10 cellular contexts compared by ENCODE assay signal in the genomic region with DNA sequence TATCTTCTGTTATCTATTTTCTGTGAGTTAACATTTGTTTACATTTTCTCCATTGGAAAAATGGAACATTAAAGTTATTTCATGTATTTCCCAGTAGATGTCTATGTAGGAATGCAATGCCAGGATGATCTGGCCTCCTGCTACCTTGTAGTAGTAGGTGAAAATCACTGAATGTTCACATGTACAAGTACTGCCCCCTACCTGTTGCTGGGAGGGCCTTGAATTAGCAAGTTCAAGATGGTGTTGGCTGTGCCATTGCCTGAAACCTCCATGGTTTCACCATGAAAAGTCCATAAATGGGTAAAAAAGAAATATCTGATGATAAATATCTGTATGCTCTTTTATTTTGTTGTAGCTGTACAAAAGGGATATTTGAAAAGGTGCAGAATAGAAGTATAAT. TPM values are rescaled to one million over a fixed set of nuclear protein-coding genes. Genes with fewer than 3 reads are reported as not detected.
A peak's percentile ranks its signal among the peaks of the same experiment; 100 is the strongest.
DNase-seq lines count a peak whose midpoint lies in the region; ATAC-seq, FAIRE-seq and TF ChIP-seq lines count a peak whose summit lies in the region.
"Had no signal": no experiment of that assay in that cellular context is flagged by ENCODE, and none has a peak within 500 bp of the region (broad histone marks: within the 10 kb centered on the region; RNA-seq: fewer than 3 reads in every experiment).

No MANE protein-coding gene starts in this region.

- peaks cover 3% of the 10 kb centered on the region for H4K20me1 ChIP-seq in endothelial cell of umbilical vein (replicated peaks; ENCODE audit: control insufficient read depth, extremely low read depth, insufficient read depth, low read length)

- H3K27ac ChIP-seq in breast epithelium (no peak overlapping the region), RWPE2 (ENCODE audit: poor library complexity, severe bottlenecking) (no peak overlapping the region), endothelial cell of umbilical vein (ENCODE audit: insufficient read depth, low read depth, low read length) (no peak overlapping the region)
- H3K27ac ChIP-seq: HL-60 had no signal

- no peaks in the 10 kb centered on the region for H3K9me3 ChIP-seq in breast epithelium
- H3K9me3 ChIP-seq in RWPE2 (ENCODE audit: severe bottlenecking): no peaks in the 10 kb centered on the region
- H3K9me3 ChIP-seq in endothelial cell of umbilical vein (replicated peaks; ENCODE audit: control insufficient read depth, insufficient read depth, low read length): no peaks in the 10 kb centered on the region

- intact Hi-C loops in MCF 10A (cut with micrococcal nuclease): no loop called here
- intact Hi-C loops in breast epithelium (cut with DNase I; ENCODE audit: low total_unique reads): no loop called here
- intact Hi-C loops in endothelial cell of umbilical vein (cut with micrococcal nuclease): loop anchor here (2.0 to 10.0 kb wide), 2 partner anchors 15 to 355 kb away; a partner anchor contains a TSS

- H3K27me3 Mint-ChIP-seq in MCF 10A (ENCODE audit: insufficient read depth, unreplicated experiment): no peaks in the 10 kb centered on the region

- no peak overlapping the region for H3K4me3 Mint-ChIP-seq in MCF 10A (ENCODE audit: unreplicated experiment)

- no peak overlapping the region for H2AFZ ChIP-seq in endothelial cell of umbilical vein (ENCODE audit: low read depth, low read length)

- ATAC-seq in RWPE2 (ENCODE audit: low read depth) (no peak; the same call in 2 of the 3 replicates), HG02759 (IDR thresholded peaks at IDR 0.05; ENCODE audit: unreplicated experiment) (no peak)

- FAIRE-seq in endothelial cell of umbilical vein (lab: Jason Lieb, UNC): no peak

- peak; percentile 19 for DNase-seq in MCF 10A (ENCODE audit: unreplicated experiment)
- no peak for DNase-seq in breast epithelium (ENCODE audit: low spot score in 2 of 2)
- DNase-seq in RWPE2 (ENCODE audit: low spot score): no peak
- no peak for DNase-seq in endothelial cell of umbilical vein (ENCODE audit: low read depth, low spot score)
- DNase-seq in stimulated activated naive CD4-positive, alpha-beta T cell treated with Interleukin-2 at 50 U/mL for 16 hours (lab: John Stamatoyannopoulos, UW): peak; percentile 2
- DNase-seq in cerebellar nuclear complex (lab: John Stamatoyannopoulos, UW): no peak
- DNase-seq in amygdala (lab: John Stamatoyannopoulos, UW): no peak
- DNase-seq: DMS153 had no signal

- H3K4me1 ChIP-seq in breast epithelium (no peaks in the 10 kb centered on the region), RWPE2 (ENCODE audit: insufficient read depth, poor library complexity, severe bottlenecking) (no peaks in the 10 kb centered on the region), endothelial cell of umbilical vein (ENCODE audit: control insufficient read depth, extremely low read depth, insufficient read depth, low read length) (no peaks in the 10 kb centered on the region)

- POLR2A ChIA-PET in MCF 10A (lab: Yijun Ruan, JAX): interaction anchor here (0.6 to 1.1 kb wide), 2 partner anchors 20 to 358 kb away, joined by 3 to 4 read pairs; a partner anchor contains a TSS
- POLR2A ChIA-PET in endothelial cell of umbilical vein (lab: Charles Lee): no interaction called here

- H3K4me1 Mint-ChIP-seq in MCF 10A (ENCODE audit: insufficient read depth, unreplicated experiment): no peaks in the 10 kb centered on the region

- H3K36me3 Mint-ChIP-seq in MCF 10A (ENCODE audit: insufficient read depth, unreplicated experiment): no peaks in the 10 kb centered on the region

- CTCF ChIA-PET in MCF 10A (lab: Yijun Ruan, JAX): interaction anchor here (0.7 to 1.2 kb wide), 2 partner anchors 23 to 25 kb away, joined by 3 to 5 read pairs; no protein-coding TSS in a partner anchor
- CTCF ChIA-PET in endothelial cell of umbilical vein (lab: Charles Lee): interaction anchor here (0.9 to 1.7 kb wide), 3 partner anchors 10 to 34 kb away, joined by 3 to 11 read pairs (median 3); no protein-coding TSS in a partner anchor

- H3K79me2 ChIP-seq in endothelial cell of umbilical vein (ENCODE audit: control insufficient read depth, insufficient read depth, low read length): peaks cover 30% of the 10 kb centered on the region

- H3K27me3 ChIP-seq in breast epithelium (no peaks in the 10 kb centered on the region), RWPE2 (ENCODE audit: insufficient read depth, poor library complexity, severe bottlenecking) (no peaks in the 10 kb centered on the region), endothelial cell of umbilical vein (ENCODE audit: control insufficient read depth in 2 of 2, insufficient read depth in 2 of 2, low read length in 2 of 2) (no peaks in the 10 kb centered on the region)

- no peaks in the 10 kb centered on the region for H3K9me3 Mint-ChIP-seq in MCF 10A (ENCODE audit: unreplicated experiment)

- H3K36me3 ChIP-seq in breast epithelium (peaks cover 24% of the 10 kb centered on the region), RWPE2 (ENCODE audit: low read depth) (peaks cover 95% of the 10 kb centered on the region), endothelial cell of umbilical vein (ENCODE audit: control insufficient read depth in 2 of 2, extremely low read depth in 1 of 2, insufficient read depth in 2 of 2, low read length in 2 of 2) (peaks cover 45 to 61% of the 10 kb centered on the region in 2 experiments)

- peak overlapping the region; percentile 24 for H3K27ac Mint-ChIP-seq in MCF 10A (ENCODE audit: low read depth, unreplicated experiment)

- no peak overlapping the region for H3K9ac ChIP-seq in endothelial cell of umbilical vein (replicated peaks; ENCODE audit: extremely low read depth, insufficient read depth, low read length)

- no peak overlapping the region for H3K4me3 ChIP-seq in breast epithelium
- no peak overlapping the region for H3K4me3 ChIP-seq in RWPE2 (ENCODE audit: severe bottlenecking)
- H3K4me3 ChIP-seq in endothelial cell of umbilical vein (replicated peaks in 1 of 3; ENCODE audit: insufficient read depth in 1 of 3, low read depth in 1 of 3, low read length in 3 of 3): no peak overlapping the region

- no peaks in the 10 kb centered on the region for H3K9me1 ChIP-seq in endothelial cell of umbilical vein (replicated peaks; ENCODE audit: control insufficient read depth, extremely low read depth, insufficient read depth, low read length)

- no peak overlapping the region for H3K4me2 ChIP-seq in endothelial cell of umbilical vein (ENCODE audit: insufficient read depth, low read length)

- BruUV-seq in MCF 10A (replicated peaks; lab: Mats Ljungman, UMichigan) (no TSS peak), endothelial cell of umbilical vein (replicated peaks; lab: Mats Ljungman, UMichigan) (no TSS peak)

- dilution Hi-C loops in endothelial cell of umbilical vein (cut with MboI; ENCODE audit: extremely low pct_ligation_motif_present, low sequenced_read_pairs): no loop called here

- TF ChIP-seq CTCF in MCF 10A (IDR thresholded peaks at IDR 0.05; ENCODE audit: unreplicated experiment): no peak
- peak in 1 of 3 donors; percentile 15 for TF ChIP-seq CTCF in breast epithelium (IDR thresholded peaks at IDR 0.05)
- peak; percentile 25 for TF ChIP-seq CTCF in RWPE2 (IDR thresholded peaks at IDR 0.05; ENCODE audit: poor library complexity, severe bottlenecking)
- peak; percentile 15 to 18 for TF ChIP-seq CTCF in endothelial cell of umbilical vein (IDR thresholded peaks at IDR 0.05; ENCODE audit: extremely low read depth in 1 of 2, insufficient read depth in 1 of 2, low read depth in 1 of 2, low read length in 2 of 2)

- TF ChIP-seq POLR2A in breast epithelium (IDR thresholded peaks at IDR 0.05) (no peak), endothelial cell of umbilical vein (IDR thresholded peaks at IDR 0.05; ENCODE audit: low read depth, low read length) (no peak)

TF ChIP-seq in endothelial cell of umbilical vein, 7 proteins besides CTCF, POLR2A, EP300 and RAD21 (continues in another document):
- TF ChIP-seq POLR2AphosphoS5 (IDR thresholded peaks at IDR 0.05; ENCODE audit: insufficient read depth, low read depth, low read length) (no peak), GATA2 (IDR thresholded peaks at IDR 0.05; ENCODE audit: insufficient read depth, insufficient read length, low read depth, low read length) (no peak), EZH2 (IDR thresholded peaks at IDR 0.05; ENCODE audit: borderline replicate concordance, low read depth, low read length, severe bottlenecking) (no peak), MYC (IDR thresholded peaks at IDR 0.05; ENCODE audit: low read depth, low read length) (no peak)

RNA-seq across cellular contexts. Expression of a gene that starts 30.7 kb away (rescaled TPM):
- total RNA-seq in MCF 10A (2022) (159 and 198 TPM in 2 replicates), breast epithelium (100 to 1,000 TPM; 134 to 227 (median 188) TPM), endothelial cell of umbilical vein (313 and 319 TPM in 2 replicates)
- 177 and 267 TPM in 2 replicates for polyA plus RNA-seq in endothelial cell of umbilical vein
- polyA plus RNA-seq in endothelial cell of umbilical vein (2011; cell fraction: cytosol; rRNA removed): 201 and 238 TPM in 2 replicates
- 228 and 252 TPM in 2 replicates for polyA plus RNA-seq in endothelial cell of umbilical vein (2011; cell fraction: nucleus; rRNA removed)
- polyA plus RNA-seq in endothelial cell of umbilical vein (2012): 235 and 329 TPM in 2 replicates
- 729 and 798 TPM in 2 replicates for polyA minus RNA-seq in endothelial cell of umbilical vein
- 124 TPM for polyA minus RNA-seq in endothelial cell of umbilical vein (2011; cell fraction: cytosol; rRNA and poly(A)+ RNA removed)
- polyA minus RNA-seq in endothelial cell of umbilical vein (2011; cell fraction: nucleus; rRNA and poly(A)+ RNA removed): 257 and 399 TPM in 2 replicates

RNA-seq across cellular contexts. Expression of a gene that starts 58.2 kb away (rescaled TPM):
- 0.25 and 0.35 TPM in 2 replicates for total RNA-seq in MCF 10A (2022)
- total RNA-seq in breast epithelium: 1 to 10 TPM in 1 of 3 donors, under 1 TPM in 1, not detected in 1; 0.29 to 1.3 TPM
- total RNA-seq in endothelial cell of umbilical vein: 0.20 TPM in 1 of 2 replicates, not detected in the other
- polyA plus RNA-seq in endothelial cell of umbilical vein: not detected in 2 replicates
- not detected in 2 replicates for polyA plus RNA-seq in endothelial cell of umbilical vein (2011; cell fraction: cytosol; rRNA removed)
- polyA plus RNA-seq in endothelial cell of umbilical vein (2011; cell fraction: nucleus; rRNA removed): not detected in 2 replicates
- polyA plus RNA-seq in endothelial cell of umbilical vein (2012): 0.07 and 0.18 TPM in 2 replicates
- not detected in 2 replicates for polyA minus RNA-seq in endothelial cell of umbilical vein
- not detected for polyA minus RNA-seq in endothelial cell of umbilical vein (2011; cell fraction: cytosol; rRNA and poly(A)+ RNA removed)
- not detected in 2 replicates for polyA minus RNA-seq in endothelial cell of umbilical vein (2011; cell fraction: nucleus; rRNA and poly(A)+ RNA removed)

RNA-seq across cellular contexts. Expression of a gene that starts 58.3 kb away (rescaled TPM):
- 8.3 and 20.0 TPM in 2 replicates for total RNA-seq in MCF 10A (2022)
- 10 to 100 TPM in 2 of 3 donors, 1 to 10 TPM in 1; 6.3 to 62.7 (median 10.2) TPM for total RNA-seq in breast epithelium
- total RNA-seq in endothelial cell of umbilical vein: 5.4 and 6.2 TPM in 2 replicates
- polyA plus RNA-seq in endothelial cell of umbilical vein: 4.1 and 4.7 TPM in 2 replicates
- 4.4 and 5.3 TPM in 2 replicates for polyA plus RNA-seq in endothelial cell of umbilical vein (2011; cell fraction: cytosol; rRNA removed)
- polyA plus RNA-seq in endothelial cell of umbilical vein (2011; cell fraction: nucleus; rRNA removed): 3.4 and 4.4 TPM in 2 replicates
- 6.1 and 7.7 TPM in 2 replicates for polyA plus RNA-seq in endothelial cell of umbilical vein (2012)
- 1.9 and 6.0 TPM in 2 replicates for polyA minus RNA-seq in endothelial cell of umbilical vein
- polyA minus RNA-seq in endothelial cell of umbilical vein (2011; cell fraction: cytosol; rRNA and poly(A)+ RNA removed): 3.5 TPM
- polyA minus RNA-seq in endothelial cell of umbilical vein (2011; cell fraction: nucleus; rRNA and poly(A)+ RNA removed): 2.7 and 4.8 TPM in 2 replicates

Comparison
In these comparisons a context has a peak if more than half of its experiments do, and no peak if none do; other contexts are left out.
1. DNase-seq: peak in MCF 10A (single experiment) and stimulated activated naive CD4-positive, alpha-beta T cell treated with Interleukin-2 at 50 U/mL for 16 hours (single experiment); none in breast epithelium (0 of 2), RWPE2 (single experiment), endothelial cell of umbilical vein (single experiment), cerebellar nuclear complex (0 of 2) and amygdala (0 of 56).